ENCODE assay signal across 26 cellular contexts in the genomic region with DNA sequence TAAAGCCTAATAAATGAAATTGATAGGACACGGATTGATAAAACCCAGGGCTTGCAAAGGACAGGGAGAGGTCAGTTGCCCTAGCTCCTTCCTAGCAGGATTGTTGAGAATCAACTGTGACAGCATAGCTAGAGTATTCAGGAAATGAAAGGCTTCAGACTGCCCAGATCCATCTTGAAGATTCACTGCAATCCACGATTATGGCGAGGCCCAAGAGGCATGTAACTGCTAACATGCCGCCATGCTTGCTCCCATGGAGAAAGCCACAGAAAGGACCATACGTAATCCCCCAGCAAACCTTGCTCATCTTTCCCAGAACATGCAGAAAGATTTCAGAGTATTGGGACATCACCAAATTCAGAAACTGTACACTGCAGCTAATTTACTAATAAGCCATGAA. TPM values are rescaled to one million over a fixed set of nuclear protein-coding genes. Genes with fewer than 3 reads are reported as not detected.
"Had no signal": no experiment of that assay in that cellular context is flagged by ENCODE, and none has a peak within 500 bp of the region (broad histone marks: within the 10 kb centered on the region; RNA-seq: fewer than 3 reads in every experiment).

No MANE protein-coding gene starts in this region.

- H3K4me2 ChIP-seq: smooth muscle cell had no signal

- H3K27me3 ChIP-seq: left lung, ovary, right atrium auricular region, right lobe of liver, stomach, testis, thyroid gland, transverse colon, upper lobe of right lung had no signal

- H3K4me1 ChIP-seq: left lung, lower lobe of right lung, right lobe of liver, stomach, testis, thyroid gland, transverse colon, upper lobe of right lung had no signal

- H3K27ac ChIP-seq: left lung, lower lobe of right lung, ovary, right atrium auricular region, right lobe of liver, stomach, testis, thyroid gland, transverse colon, upper lobe of right lung had no signal

- H3K4me3 ChIP-seq: left lung, lower lobe of right lung, ovary, right atrium auricular region, right lobe of liver, smooth muscle cell, stomach, testis, thyroid gland, transverse colon, upper lobe of right lung had no signal

- H3K36me3 ChIP-seq: left lung, lower lobe of right lung, ovary, right atrium auricular region, right lobe of liver, stomach, thyroid gland, transverse colon, upper lobe of right lung had no signal

- FAIRE-seq: kidney, urothelium cell line had no signal

- DNase-seq: hippocampal formation; kidney; left colon; left lung; lower lobe of right lung; mammary epithelial cell; mesenchymal stem cell; naive B cell; natural killer cell; nephron progenitor cell; ovary; right lobe of liver; stimulated activated CD4-positive, alpha-beta T cell treated with anti-CD3 and anti-CD28 coated beads, Interleukin-1b, Interleukin-23, amount 100 ng/mL, for 48 hours; stimulated activated CD4-positive, alpha-beta T cell treated with anti-CD3 and anti-CD28 coated beads, Interleukin-2, amount 100 ng/mL, for 48 hours; stimulated activated CD4-positive, alpha-beta T cell treated with anti-CD3 and anti-CD28 coated beads, Interleukin-4, amount 100 ng/mL, for 4 hours; stimulated activated naive B cell treated with anti-CD40 and anti-IgM and Interleukin-4, amounts not matched to agents 10 μg/mL and 1 μg/mL and 100 μg/mL, for 72 hours; stimulated activated naive CD8-positive, alpha-beta T cell treated with anti-CD3 and anti-CD28 coated beads, Interleukin-15, Interleukin-2, amounts not matched to agents 100 U/mL and 50 U/mL, for 24 hours; stomach; testis; thyroid gland; transverse colon; upper lobe of right lung had no signal

- H3K9me3 ChIP-seq: left lung, lower lobe of right lung, ovary, right atrium auricular region, right lobe of liver, stomach, testis, thyroid gland, transverse colon, upper lobe of right lung had no signal

- ATAC-seq: left colon; left lung; lower lobe of right lung; natural killer cell; right lobe of liver; stimulated activated naive B cell treated with anti-CD40 and anti-IgM and Interleukin-4, amounts not matched to agents 10 μg/mL and 1 μg/mL and 100 μg/mL, for 72 hours; stimulated activated naive CD8-positive, alpha-beta T cell treated with anti-CD3 and anti-CD28 coated beads, Interleukin-15, Interleukin-2, amounts not matched to agents 100 U/mL and 50 U/mL, for 24 hours; upper lobe of right lung had no signal

RNA-seq across cellular contexts. Expression of a gene that starts 41.3 kb away (rescaled TPM):
- total RNA-seq: omental fat pad, right lobe of liver had no signal
- polyA plus RNA-seq: smooth muscle cell had no signal
